In genomic region chr13:75452564-75452963, GRCh38 we compare ENCODE assay signal across 1 cellular context.
TF ChIP-seq lines count a peak whose summit lies in the region.

No MANE protein-coding gene starts in this region.

TF ChIP-seq in GM23338, 12 proteins besides CTCF, POLR2A, EP300 and RAD21:
- no peak for TF ChIP-seq REST (IDR thresholded peaks at IDR 0.05; ENCODE audit: unreplicated experiment)
- no peak for TF ChIP-seq POLR2AphosphoS5 (IDR thresholded peaks at IDR 0.05; ENCODE audit: low read depth)
- no peak for TF ChIP-seq ZNF462 (CRISPR knock-in tag; IDR thresholded peaks at IDR 0.05)
- TF ChIP-seq CREB1 (CRISPR knock-in tag; IDR thresholded peaks at IDR 0.05; ENCODE audit: low read depth), result no peak
- no peak for TF ChIP-seq JUNB (IDR thresholded peaks at IDR 0.05; ENCODE audit: unreplicated experiment)
- no peak for TF ChIP-seq EZH2 (IDR thresholded peaks at IDR 0.05; ENCODE audit: low read depth, unreplicated experiment)
- no peak for TF ChIP-seq EZH2phosphoT487 (IDR thresholded peaks at IDR 0.05; ENCODE audit: unreplicated experiment)
- TF ChIP-seq STAT1 (IDR thresholded peaks at IDR 0.05; ENCODE audit: unreplicated experiment), result no peak
- TF ChIP-seq ETS1 (IDR thresholded peaks at IDR 0.05), result no peak
- TF ChIP-seq ZNF114 (CRISPR knock-in tag; IDR thresholded peaks at IDR 0.05), result no peak
- TF ChIP-seq NANOG (IDR thresholded peaks at IDR 0.05; ENCODE audit: borderline replicate concordance), result no peak
- no peak for TF ChIP-seq ZNF331 (CRISPR knock-in tag; IDR thresholded peaks at IDR 0.05; ENCODE audit: low read depth)
